In genomic region chr2:241358470-241358869, GRCh38 we compare ENCODE assay signal across 2 cellular contexts.
TF ChIP-seq lines count a peak whose summit lies in the region.

No MANE protein-coding gene starts in this region.

TF ChIP-seq in GM12878, 131 proteins besides CTCF, POLR2A, EP300 and RAD21 (continues in another document):
- TF ChIP-seq SMAD5 (IDR thresholded peaks at IDR 0.05; ENCODE audit: low read depth) = 0 out of 2 replicates have a peak, but pooled peaks have one; percentile 23
- peak; percentile 34; the same call in 1 of the 2 replicates for TF ChIP-seq ZBTB40 (IDR thresholded peaks at IDR 0.05; ENCODE audit: borderline replicate concordance)
- no peak for TF ChIP-seq HDAC2 (IDR thresholded peaks at IDR 0.05)
- no peak for TF ChIP-seq RCOR1 (conservative IDR thresholded peaks at IDR 0.05; ENCODE audit: low read depth, low read length)
- TF ChIP-seq MEF2B (IDR thresholded peaks at IDR 0.05; ENCODE audit: partially characterized antibody, poor library complexity, severe bottlenecking) = peak; percentile 52
- TF ChIP-seq ZSCAN29 (IDR thresholded peaks at IDR 0.05) = no peak
- TF ChIP-seq MEF2A (IDR thresholded peaks at IDR 0.05; ENCODE audit: insufficient read depth, low read depth, low read length) = peak; percentile 82; the same call in 1 of the 2 replicates
- TF ChIP-seq ZBTB11 (CRISPR knock-in tag; IDR thresholded peaks at IDR 0.05) = no peak
- TF ChIP-seq NBN (IDR thresholded peaks at IDR 0.05) = peak; percentile 89
- peak; percentile 22 for TF ChIP-seq FOXK2 (IDR thresholded peaks at IDR 0.05)
- TF ChIP-seq IRF4 (IDR thresholded peaks at IDR 0.05; ENCODE audit: low read depth, low read length) = peak; percentile 55; the same call in 1 of the 2 replicates
- TF ChIP-seq JUND (IDR thresholded peaks at IDR 0.05; ENCODE audit: low read depth, low read length) = peak; percentile 57; the same call in 1 of the 2 replicates
- TF ChIP-seq POLR2AphosphoS5 (IDR thresholded peaks at IDR 0.05; ENCODE audit: low read length) = 0 out of 2 replicates have a peak, but pooled peaks have one; percentile 44
- TF ChIP-seq FOS (IDR thresholded peaks at IDR 0.05; ENCODE audit: borderline replicate concordance, extremely low read depth, insufficient read length) = no peak
- no peak for TF ChIP-seq KAT2A (conservative IDR thresholded peaks at IDR 0.05; ENCODE audit: control insufficient read depth, low read depth, low read length)
- peak; percentile 55; the same call in 1 of the 2 replicates for TF ChIP-seq GABPA (IDR thresholded peaks at IDR 0.05; ENCODE audit: low read depth)
- TF ChIP-seq CREM (IDR thresholded peaks at IDR 0.05; ENCODE audit: low read depth) = peak; percentile 87
- peak; percentile 59; the same call in 1 of the 2 replicates for TF ChIP-seq SPI1 (IDR thresholded peaks at IDR 0.05; ENCODE audit: borderline replicate concordance, insufficient read depth, low read depth, low read length)
- TF ChIP-seq ATF7 (IDR thresholded peaks at IDR 0.05; ENCODE audit: low read depth) = peak; percentile 93
- peak; percentile 76 for TF ChIP-seq JUNB (IDR thresholded peaks at IDR 0.05)
- TF ChIP-seq WRNIP1 (IDR thresholded peaks at IDR 0.05; ENCODE audit: borderline replicate concordance, low read depth, low read length) = 0 out of 2 replicates have a peak, but pooled peaks have one; percentile 70
- TF ChIP-seq EED (IDR thresholded peaks at IDR 0.05; ENCODE audit: low read depth) = peak; percentile 52; the same call in 1 of the 2 replicates
- peak; percentile 64 for TF ChIP-seq PKNOX1 (IDR thresholded peaks at IDR 0.05)
- peak; percentile 68 for TF ChIP-seq IKZF1 (conservative IDR thresholded peaks at IDR 0.05)
- peak in 1 of 2 experiments; percentile 69; a peak in 1 of 4 replicates for TF ChIP-seq ETV6 (conservative IDR thresholded peaks at IDR 0.05 in 1 of 2, IDR thresholded peaks at IDR 0.05 in 1 of 2; ENCODE audit: borderline replicate concordance in 1 of 2, low read depth in 1 of 2)

TF ChIP-seq in HEK293T, 16 proteins besides CTCF, POLR2A, EP300 and RAD21 (continued from another document):
- TF ChIP-seq FOXM1 (IDR thresholded peaks at IDR 0.05; ENCODE audit: borderline replicate concordance) (no peak), SP1 (IDR thresholded peaks at IDR 0.05) (no peak), PKNOX1 (IDR thresholded peaks at IDR 0.05) (no peak), FOXK2 (IDR thresholded peaks at IDR 0.05) (no peak), TARDBP (IDR thresholded peaks at IDR 0.05) (no peak), BHLHE40 (IDR thresholded peaks at IDR 0.05; ENCODE audit: borderline replicate concordance) (no peak), LEF1 (IDR thresholded peaks at IDR 0.05; ENCODE audit: borderline replicate concordance) (no peak), SUZ12 (IDR thresholded peaks at IDR 0.05) (no peak), FOXA1 (IDR thresholded peaks at IDR 0.05) (no peak), ELF4 (IDR thresholded peaks at IDR 0.05) (no peak), HDGF (IDR thresholded peaks at IDR 0.05; ENCODE audit: borderline replicate concordance) (no peak), L3MBTL2 (conservative IDR thresholded peaks at IDR 0.05) (no peak), CTBP1 (IDR thresholded peaks at IDR 0.05; ENCODE audit: borderline replicate concordance) (no peak), ARNT (IDR thresholded peaks at IDR 0.05) (no peak), NFRKB (IDR thresholded peaks at IDR 0.05) (no peak)
